Comparison of ENCODE assay signal across 12 cellular contexts in genomic region chr9:124017929-124018730, GRCh38. TPM values are rescaled to one million over a fixed set of nuclear protein-coding genes. Genes with fewer than 3 reads are reported as not detected.
A peak's percentile ranks its signal among the peaks of the same experiment; 100 is the strongest.
DNase-seq lines count a peak whose midpoint lies in the region; ATAC-seq, FAIRE-seq and TF ChIP-seq lines count a peak whose summit lies in the region.
"Had no signal": no experiment of that assay in that cellular context is flagged by ENCODE, and none has a peak within 500 bp of the region (broad histone marks: within the 10 kb centered on the region; RNA-seq: fewer than 3 reads in every experiment).

No MANE protein-coding gene starts in this region.

- peak overlapping the region; percentile 41 for H3K27ac Mint-ChIP-seq in stimulated activated naive CD8-positive, alpha-beta T cell treated with anti-CD3 and anti-CD28 coated beads, Interleukin-15, Interleukin-2, amounts not matched to agents 100 ng/mL and 50 ng/mL, for 24 hours
- H3K27ac Mint-ChIP-seq in memory B cell = peak overlapping the region; percentile 62

- ATAC-seq in stimulated activated naive CD8-positive, alpha-beta T cell treated with anti-CD3 and anti-CD28 coated beads, Interleukin-15, Interleukin-2, amounts not matched to agents 100 U/mL and 50 U/mL, for 24 hours = no peak
- no peak for ATAC-seq in memory B cell (ENCODE audit: low read depth)

- H3K4me3 ChIP-seq in ascending aorta (peak overlapping the region; percentile 48), urinary bladder (ENCODE audit: low read depth, low read length) (peak overlapping the region; percentile 4), tibial nerve (peak overlapping the region in 2 of 4 donors; percentile 27 to 36)

- DNase-seq in stimulated activated naive CD8-positive, alpha-beta T cell treated with anti-CD3 and anti-CD28 coated beads, Interleukin-15, Interleukin-2, amounts not matched to agents 100 U/mL and 50 U/mL, for 24 hours = no peak
- no peak for DNase-seq in ascending aorta (ENCODE audit: low spot score in 2 of 2)
- DNase-seq in memory B cell (ENCODE audit: low spot score in 2 of 2) = no peak
- no peak for DNase-seq in tibial nerve (ENCODE audit: low spot score in 2 of 2)
- DNase-seq in GF-D8 (lab: John Stamatoyannopoulos, UW) = no peak
- DNase-seq in H54 (ENCODE audit: insufficient read length, low spot score) = no peak
- DNase-seq: activated CD4-positive, alpha-beta T cell treated with anti-CD3 and anti-CD28 coated beads, Interleukin-2, amount 50 U/mL, for 4 hours; midbrain; NCI-H526 treated with DMSO at 0.1 percent for 48 hours had no signal

- H3K27me3 ChIP-seq in ascending aorta = peaks cover 64% of the 10 kb centered on the region
- peaks cover 3 to 100% of the 10 kb centered on the region in 2 donors for H3K27me3 ChIP-seq in tibial nerve

- H3K9me3 ChIP-seq in ascending aorta (no peaks in the 10 kb centered on the region), tibial nerve (no peaks in the 10 kb centered on the region)

- no peak for FAIRE-seq in H54 (lab: Jason Lieb, UNC)

- H3K36me3 ChIP-seq in ascending aorta (no peaks in the 10 kb centered on the region), urinary bladder (ENCODE audit: insufficient read depth) (no peaks in the 10 kb centered on the region), tibial nerve (no peaks in the 10 kb centered on the region)

- intact Hi-C loops in ascending aorta (cut with DNase I) = no loop called here

- H3K27ac ChIP-seq in ascending aorta (no peak overlapping the region), urinary bladder (ENCODE audit: low read depth) (no peak overlapping the region), tibial nerve (no peak overlapping the region)
- H3K27ac ChIP-seq: HL-60 had no signal

- 4% methylated on average over 64 of the region's 64 CpGs for WGBS in urinary bladder
- 4% methylated on average over 55 to 58 of the region's 64 CpGs for WGBS in tibial nerve, 2 donors

- TF ChIP-seq EP300 in tibial nerve (IDR thresholded peaks at IDR 0.05) = no peak

- peaks cover 4 to 20% of the 10 kb centered on the region in 2 donors for H3K4me1 ChIP-seq in ascending aorta
- peaks cover 2% of the 10 kb centered on the region for H3K4me1 ChIP-seq in urinary bladder (ENCODE audit: insufficient read depth)
- H3K4me1 ChIP-seq in tibial nerve = peaks cover 0 to 59% (median 21%) of the 10 kb centered on the region in 4 donors

- peaks cover 9% of the 10 kb centered on the region for H3K36me3 Mint-ChIP-seq in stimulated activated naive CD8-positive, alpha-beta T cell treated with anti-CD3 and anti-CD28 coated beads, Interleukin-15, Interleukin-2, amounts not matched to agents 100 ng/mL and 50 ng/mL, for 24 hours (ENCODE audit: low read depth)
- peaks cover 3% of the 10 kb centered on the region for H3K36me3 Mint-ChIP-seq in memory B cell

- H3K27me3 Mint-ChIP-seq in stimulated activated naive CD8-positive, alpha-beta T cell treated with anti-CD3 and anti-CD28 coated beads, Interleukin-15, Interleukin-2, amounts not matched to agents 100 ng/mL and 50 ng/mL, for 24 hours = peaks cover 85% of the 10 kb centered on the region
- peaks cover 37% of the 10 kb centered on the region for H3K27me3 Mint-ChIP-seq in memory B cell

- no peak for TF ChIP-seq CTCF in ascending aorta (IDR thresholded peaks at IDR 0.05)
- no peak for TF ChIP-seq CTCF in tibial nerve (IDR thresholded peaks at IDR 0.05)

- no peaks in the 10 kb centered on the region for H3K9me3 Mint-ChIP-seq in stimulated activated naive CD8-positive, alpha-beta T cell treated with anti-CD3 and anti-CD28 coated beads, Interleukin-15, Interleukin-2, amounts not matched to agents 100 ng/mL and 50 ng/mL, for 24 hours
- H3K9me3 Mint-ChIP-seq in memory B cell = peaks cover 1% of the 10 kb centered on the region

- peak overlapping the region; percentile 43 for H3K4me3 Mint-ChIP-seq in stimulated activated naive CD8-positive, alpha-beta T cell treated with anti-CD3 and anti-CD28 coated beads, Interleukin-15, Interleukin-2, amounts not matched to agents 100 ng/mL and 50 ng/mL, for 24 hours
- H3K4me3 Mint-ChIP-seq in memory B cell = peak overlapping the region; percentile 37

- peaks cover 31% of the 10 kb centered on the region for H3K4me1 Mint-ChIP-seq in stimulated activated naive CD8-positive, alpha-beta T cell treated with anti-CD3 and anti-CD28 coated beads, Interleukin-15, Interleukin-2, amounts not matched to agents 100 ng/mL and 50 ng/mL, for 24 hours (ENCODE audit: low read depth)
- H3K4me1 Mint-ChIP-seq in memory B cell = peaks cover 22% of the 10 kb centered on the region

- TF ChIP-seq POLR2A in tibial nerve (IDR thresholded peaks at IDR 0.05) = no peak
- TF ChIP-seq POLR2A in H54 (IDR thresholded peaks at IDR 0.05; ENCODE audit: low read depth, low read length) = no peak

RNA-seq across cellular contexts. Expression of gene LHX2, which starts 6.6 kb away (rescaled TPM):
- total RNA-seq in ascending aorta = not detected
- total RNA-seq in urinary bladder = not detected
- polyA plus RNA-seq in urinary bladder = not detected
- total RNA-seq in tibial nerve = not detected
